ENCODE assay signal across 25 cellular contexts in genomic region chr4:36165256-36166005, GRCh38.
DNase-seq lines count a peak whose midpoint lies in the region; ATAC-seq and FAIRE-seq lines count a peak whose summit lies in the region.
"Had no signal": no experiment of that assay in that cellular context is flagged by ENCODE, and none has a peak within 500 bp of the region (broad histone marks: within the 10 kb centered on the region; RNA-seq: fewer than 3 reads in every experiment).

No MANE protein-coding gene starts in this region.

- H3K36me3 ChIP-seq in CD8-positive, alpha-beta memory T cell (ENCODE audit: insufficient read depth, low read length), result peaks cover 9% of the 10 kb centered on the region
- H3K36me3 ChIP-seq: esophagus muscularis mucosa, HAP-1 had no signal

- FAIRE-seq in frontal cortex (lab: Jason Lieb, UNC), result peak; percentile 34
- FAIRE-seq: islet of Langerhans, K562 had no signal

- no peaks in the 10 kb centered on the region for H3K4me1 ChIP-seq in CD8-positive, alpha-beta memory T cell (ENCODE audit: insufficient read depth, low read length)
- H3K4me1 ChIP-seq: Caco-2, esophagus muscularis mucosa, heart left ventricle, stomach, vagina had no signal

- no peak overlapping the region for H3K4me3 ChIP-seq in CD8-positive, alpha-beta memory T cell (ENCODE audit: low read length)
- H3K4me3 ChIP-seq: esophagus muscularis mucosa, HAP-1, heart left ventricle, K562, stomach, vagina had no signal

- CTCF ChIA-PET in CD8-positive, alpha-beta memory T cell (lab: Charles Lee), result interaction anchor here (1.2 kb wide), 1 partner anchor 234 kb away, joined by 4 read pairs; no protein-coding TSS in a partner anchor

- POLR2A ChIA-PET in CD8-positive, alpha-beta memory T cell (lab: Charles Lee), result interaction anchor here (0.6 kb wide), 1 partner anchor 79 kb away, joined by 3 read pairs; the partner anchor contains the start of gene ARAP2

- H3K4me1 Mint-ChIP-seq in CD8-positive, alpha-beta memory T cell, result peaks cover 49 to 78% (median 52%) of the 10 kb centered on the region in 3 donors

- no peaks in the 10 kb centered on the region for H3K27me3 Mint-ChIP-seq in CD8-positive, alpha-beta memory T cell
- H3K27me3 Mint-ChIP-seq: activated CD4-positive, alpha-beta memory T cell treated with anti-CD3 and anti-CD28 coated beads for 36 hours had no signal

- H3K9me3 Mint-ChIP-seq in CD8-positive, alpha-beta memory T cell, result no peaks in the 10 kb centered on the region
- H3K9me3 Mint-ChIP-seq: activated CD4-positive, alpha-beta memory T cell treated with anti-CD3 and anti-CD28 coated beads for 36 hours; activated naive CD4-positive, alpha-beta T cell treated with anti-CD3 and anti-CD28 coated beads for 36 hours; T-helper 1 cell treated with Interleukin-12 subunit alpha and Interleukin-12 subunit beta and Interleukin-4 antibody, amounts not matched to agents 30 μg/mL and 1 μg/mL, for 36 hours had no signal

- no peak overlapping the region for H3K27ac ChIP-seq in CD8-positive, alpha-beta memory T cell (ENCODE audit: low read depth, low read length)
- H3K27ac ChIP-seq: esophagus muscularis mucosa, heart left ventricle, neutrophil, stomach, vagina had no signal

- peaks cover 14 to 83% (median 37%) of the 10 kb centered on the region in 3 donors for H3K36me3 Mint-ChIP-seq in CD8-positive, alpha-beta memory T cell
- H3K36me3 Mint-ChIP-seq: brain had no signal

- no peaks in the 10 kb centered on the region for H3K27me3 ChIP-seq in CD8-positive, alpha-beta memory T cell (ENCODE audit: insufficient read depth, low read length, poor library complexity, severe bottlenecking)
- H3K27me3 ChIP-seq: esophagus muscularis mucosa, heart left ventricle, neutrophil, stomach, vagina had no signal

- peak; percentile 47 for DNase-seq in NCI-H1105 treated with DMSO at 0.1 percent for 48 hours (lab: John Stamatoyannopoulos, UW)
- DNase-seq in astrocyte of the hippocampus (ENCODE audit: low read depth, low spot score), result peak; percentile 45
- no peak for DNase-seq in frontal cortex (ENCODE audit: low spot score in 2 of 2)
- DNase-seq in renal cortical epithelial cell (ENCODE audit: low read depth), result peak; percentile 38
- no peak for DNase-seq in CD1c-positive myeloid dendritic cell (ENCODE audit: extremely low spot score)
- no peak for DNase-seq in CD8-positive, alpha-beta memory T cell
- DNase-seq: activated CD4-positive, alpha-beta memory T cell treated with anti-CD3 and anti-CD28 coated beads for 36 hours; activated naive CD4-positive, alpha-beta T cell treated with anti-CD3 and anti-CD28 coated beads for 36 hours; activated T-cell treated with anti-CD3 and anti-CD28 coated beads, Interleukin-2, amount 50 U/mL, for 1 hour; Caco-2; heart left ventricle; NCI-H2081 treated with DMSO at 0.1 percent for 48 hours; NCI-H526 treated with DMSO at 0.1 percent for 48 hours; SIG-M5; stomach had no signal

- no peak for ATAC-seq in HG03432 (IDR thresholded peaks at IDR 0.05; ENCODE audit: unreplicated experiment)
- ATAC-seq: heart left ventricle, K562, sciatic nerve had no signal

- no peak overlapping the region for H3K4me3 Mint-ChIP-seq in CD8-positive, alpha-beta memory T cell
- H3K4me3 Mint-ChIP-seq: activated CD4-positive, alpha-beta memory T cell treated with anti-CD3 and anti-CD28 coated beads for 36 hours; activated naive CD4-positive, alpha-beta T cell treated with anti-CD3 and anti-CD28 coated beads for 36 hours; T-helper 1 cell treated with Interleukin-12 subunit alpha and Interleukin-12 subunit beta and Interleukin-4 antibody, amounts not matched to agents 30 μg/mL and 1 μg/mL, for 36 hours had no signal

- H3K27ac Mint-ChIP-seq in CD8-positive, alpha-beta memory T cell, result peak overlapping the region in 3 of 8 donors; percentile 9 to 32 (median 22)
- H3K27ac Mint-ChIP-seq: activated CD4-positive, alpha-beta memory T cell treated with anti-CD3 and anti-CD28 coated beads for 36 hours; activated naive CD4-positive, alpha-beta T cell treated with anti-CD3 and anti-CD28 coated beads for 36 hours; T-helper 1 cell treated with Interleukin-12 subunit alpha and Interleukin-12 subunit beta and Interleukin-4 antibody, amounts not matched to agents 30 μg/mL and 1 μg/mL, for 36 hours had no signal

- H3K9me3 ChIP-seq in CD8-positive, alpha-beta memory T cell (ENCODE audit: low read length), result no peaks in the 10 kb centered on the region
- H3K9me3 ChIP-seq: Caco-2, esophagus muscularis mucosa, HAP-1, heart left ventricle, neutrophil, stomach, vagina had no signal

Comparison
In these comparisons a context has a peak if more than half of its experiments do, and no peak if none do; other contexts are left out.
1. DNase-seq: peak in NCI-H1105 treated with DMSO at 0.1 percent for 48 hours (single experiment), astrocyte of the hippocampus (single experiment) and renal cortical epithelial cell (single experiment); none in frontal cortex (0 of 2), CD1c-positive myeloid dendritic cell (single experiment) and CD8-positive, alpha-beta memory T cell (0 of 5).